In genomic region chr10:43384252-43385221, GRCh38 we compare ENCODE assay signal across 1 cellular context.
TF ChIP-seq lines count a peak whose summit lies in the region.

No MANE protein-coding gene starts in this region.

TF ChIP-seq in GM23338, 12 proteins besides CTCF, POLR2A, EP300 and RAD21:
- TF ChIP-seq POLR2AphosphoS5 (IDR thresholded peaks at IDR 0.05; ENCODE audit: low read depth) = peak; percentile 83
- TF ChIP-seq REST (IDR thresholded peaks at IDR 0.05; ENCODE audit: unreplicated experiment) = no peak
